8 cellular contexts compared by ENCODE assay signal in genomic region chr19:36140289-36141038, GRCh38. TPM values are rescaled to one million over a fixed set of nuclear protein-coding genes. Genes with fewer than 3 reads are reported as not detected.
DNase-seq lines count a peak whose midpoint lies in the region; ATAC-seq and TF ChIP-seq lines count a peak whose summit lies in the region.

No MANE protein-coding gene starts in this region.

- TF ChIP-seq CTCF in esophagus muscularis mucosa (IDR thresholded peaks at IDR 0.05) (no peak), testis (IDR thresholded peaks at IDR 0.05) (no peak)

- in situ Hi-C loops in G401 (cut with HindIII; ENCODE audit: low sequenced_read_pairs) = no loop called here

- peak overlapping the region; percentile 92 to 100 (median 96) for H3K27ac ChIP-seq in esophagus muscularis mucosa (replicated peaks in 1 of 4)
- peak overlapping the region; percentile 99 for H3K27ac ChIP-seq in muscle layer of colon (ENCODE audit: low read depth, low read length)
- peak overlapping the region; percentile 95 to 96 for H3K27ac ChIP-seq in testis

- intact Hi-C loops in esophagus muscularis mucosa (cut with DNase I) (no loop called here), testis (cut with DNase I; ENCODE audit: low total_unique reads) (no loop called here)

- H3K4me1 ChIP-seq in esophagus muscularis mucosa (peaks cover 23 to 51% (median 43%) of the 10 kb centered on the region in 4 donors), muscle layer of colon (ENCODE audit: insufficient read depth, low read length) (peaks cover 22% of the 10 kb centered on the region), testis (peaks cover 8% of the 10 kb centered on the region)

- no peak for TF ChIP-seq EP300 in esophagus muscularis mucosa (IDR thresholded peaks at IDR 0.05)

- DNase-seq in G401 (ENCODE audit: low spot score) (peak; percentile 44), NCI-H524 treated with DMSO at 0.1 percent for 48 hours (lab: John Stamatoyannopoulos, UW) (peak; percentile 16), activated T-cell treated with anti-CD3 and anti-CD28 coated beads for 1 hour (ENCODE audit: low read depth) (peak; percentile 20), esophagus muscularis mucosa (ENCODE audit: extremely low spot score) (no peak), testis (peak; percentile 36)

- H3K36me3 ChIP-seq in esophagus muscularis mucosa = peaks cover 14 to 38% (median 35%) of the 10 kb centered on the region in 4 donors
- peaks cover 24% of the 10 kb centered on the region for H3K36me3 ChIP-seq in muscle layer of colon (ENCODE audit: insufficient read depth, low read length)
- no peaks in the 10 kb centered on the region for H3K36me3 ChIP-seq in testis (ENCODE audit: low read depth, missing control alignments)

- 0% methylated on average over 17 of the region's 32 CpGs for WGBS in esophagus muscularis mucosa
- 0% methylated on average over 10 to 32 of the region's 32 CpGs for WGBS in testis, 2 donors

- peak overlapping the region; percentile 74 to 97 (median 76) for H3K4me3 ChIP-seq in esophagus muscularis mucosa
- peak overlapping the region; percentile 84 to 96 for H3K4me3 ChIP-seq in muscle layer of colon (ENCODE audit: low read depth in 1 of 2, low read length in 2 of 2)
- H3K4me3 ChIP-seq in testis = peak overlapping the region; percentile 87 to 94

- no peaks in the 10 kb centered on the region for H3K27me3 ChIP-seq in esophagus muscularis mucosa
- H3K27me3 ChIP-seq in muscle layer of colon (ENCODE audit: control insufficient read depth in 1 of 2, insufficient read depth in 2 of 2, low read length in 2 of 2) = no peaks in the 10 kb centered on the region
- H3K27me3 ChIP-seq in testis = no peaks in the 10 kb centered on the region

- peak; percentile 18 for ATAC-seq in HG02759 (IDR thresholded peaks at IDR 0.05; ENCODE audit: unreplicated experiment)
- no peak for ATAC-seq in HG02623 (IDR thresholded peaks at IDR 0.05; ENCODE audit: unreplicated experiment)

- H3K9me3 ChIP-seq in esophagus muscularis mucosa (no peaks in the 10 kb centered on the region), muscle layer of colon (ENCODE audit: low read length) (no peaks in the 10 kb centered on the region), testis (no peaks in the 10 kb centered on the region)

- peak overlapping the region; percentile 100 for H3K9ac ChIP-seq in muscle layer of colon (ENCODE audit: low read length)

- TF ChIP-seq POLR2A in esophagus muscularis mucosa (IDR thresholded peaks at IDR 0.05; ENCODE audit: low read depth) (no peak), testis (IDR thresholded peaks at IDR 0.05) (no peak)

RNA-seq across cellular contexts. Expression of gene CAPNS1, which starts 0.6 kb away (rescaled TPM):
- 266 and 370 TPM in 2 replicates for total RNA-seq in G401 (2014; rRNA removed; shearing (Covaris generic))
- 100 to 1,000 TPM; 212 to 245 (median 229) TPM for total RNA-seq in esophagus muscularis mucosa
- total RNA-seq in testis = 100 to 1,000 TPM; 147 to 190 TPM
- polyA plus RNA-seq in testis (ENCODE audit: insufficient read depth, low read depth, low replicate concordance) = 957 TPM

RNA-seq across cellular contexts. Expression of gene COX7A1, which starts 11.8 kb away (rescaled TPM):
- total RNA-seq in G401 (2014; rRNA removed; shearing (Covaris generic)) = not detected in 2 replicates
- 100 to 1,000 TPM in 2 of 4 donors, 10 to 100 TPM in 2; 65.8 to 231 (median 101) TPM for total RNA-seq in esophagus muscularis mucosa
- total RNA-seq in testis = 1 to 10 TPM in 1 of 2 donors, under 1 TPM in 1; 0.79 to 4.8 TPM
- polyA plus RNA-seq in testis (ENCODE audit: insufficient read depth, low read depth, low replicate concordance) = 25.4 TPM

RNA-seq across cellular contexts. Expression of gene TBCB, which starts 25.2 kb away (rescaled TPM):
- 314 and 477 TPM in 2 replicates for total RNA-seq in G401 (2014; rRNA removed; shearing (Covaris generic))
- total RNA-seq in esophagus muscularis mucosa = 100 to 1,000 TPM; 164 to 230 (median 192) TPM
- total RNA-seq in testis = 100 to 1,000 TPM; 177 to 226 TPM
- polyA plus RNA-seq in testis (ENCODE audit: insufficient read depth, low read depth, low replicate concordance) = 195 TPM

RNA-seq across cellular contexts. Expression of gene POLR2I, which starts 25.8 kb away (rescaled TPM):
- 120 and 122 TPM in 2 replicates for total RNA-seq in G401 (2014; rRNA removed; shearing (Covaris generic))
- total RNA-seq in esophagus muscularis mucosa = 100 to 1,000 TPM in 2 of 4 donors, 10 to 100 TPM in 2; 64.8 to 152 (median 85.7) TPM
- total RNA-seq in testis = 100 to 1,000 TPM; 106 to 116 TPM
- polyA plus RNA-seq in testis (ENCODE audit: insufficient read depth, low read depth, low replicate concordance) = 307 TPM

RNA-seq across cellular contexts. Expression of gene OVOL3, which starts 29.5 kb away (rescaled TPM):
- not detected in 2 replicates for total RNA-seq in G401 (2014; rRNA removed; shearing (Covaris generic))
- not detected for total RNA-seq in esophagus muscularis mucosa
- 1 to 10 TPM; 3.3 to 3.4 TPM for total RNA-seq in testis
- polyA plus RNA-seq in testis (ENCODE audit: insufficient read depth, low read depth, low replicate concordance) = 2.6 TPM

Comparison
In these comparisons a context has a peak if more than half of its experiments do, and no peak if none do; other contexts are left out.
1. RNA of gene COX7A1, which starts 11.8 kb away (total RNA-seq): 65.8 to 231 TPM in esophagus muscularis mucosa; 0.79 to 4.8 TPM in testis and not detected in G401; every median in the first group is over 10 times any median in the second.
2. Peak in every context shown above with its lines, with median percentiles within 50 percentile points of each other: H3K27ac ChIP-seq and H3K4me3 ChIP-seq.